11 cellular contexts compared by ENCODE assay signal in genomic region chr20:17646901-17647301, GRCh38. TPM values are rescaled to one million over a fixed set of nuclear protein-coding genes. Genes with fewer than 3 reads are reported as not detected.
DNase-seq lines count a peak whose midpoint lies in the region; ATAC-seq and TF ChIP-seq lines count a peak whose summit lies in the region.
"Had no signal": no experiment of that assay in that cellular context is flagged by ENCODE, and none has a peak within 500 bp of the region (broad histone marks: within the 10 kb centered on the region; RNA-seq: fewer than 3 reads in every experiment).

No MANE protein-coding gene starts in this region.

- no peak overlapping the region for H3K27ac ChIP-seq in lower lobe of right lung
- H3K27ac ChIP-seq: SK-N-MC had no signal

- peaks cover 15% of the 10 kb centered on the region for H3K36me3 ChIP-seq in lower lobe of right lung
- H3K36me3 ChIP-seq: HAP-1 had no signal

- H3K9me3 ChIP-seq in lower lobe of right lung, result no peaks in the 10 kb centered on the region
- H3K9me3 ChIP-seq: HAP-1 had no signal

- no peak overlapping the region for H3K4me3 ChIP-seq in lower lobe of right lung
- H3K4me3 ChIP-seq: HAP-1, SK-N-MC had no signal

- TF ChIP-seq CTCF in lower lobe of right lung (IDR thresholded peaks at IDR 0.05), result no peak

- ATAC-seq in Right ventricle myocardium superior (ENCODE audit: poor library complexity) (peak; percentile 1), lower lobe of right lung (no peak), HG03354 (IDR thresholded peaks at IDR 0.05; ENCODE audit: poor library complexity, severe bottlenecking, unreplicated experiment) (no peak), GM21717 (IDR thresholded peaks at IDR 0.05; ENCODE audit: unreplicated experiment) (no peak)

- H3K4me1 ChIP-seq in lower lobe of right lung, result peaks cover 65% of the 10 kb centered on the region

- intact Hi-C loops in Right ventricle myocardium superior (cut with DNase I) (no loop called here), cardiac septum (cut with DNase I) (no loop called here), lower lobe of right lung (cut with DNase I) (no loop called here)

- DNase-seq in Right ventricle myocardium superior (no peak), cardiac septum (ENCODE audit: low spot score) (no peak), SHP77 (lab: John Stamatoyannopoulos, UW) (peak; percentile 94 to 95), lower lobe of right lung (peak; percentile 35), 8988T (no peak)
- DNase-seq in NK-92 treated with Interleukin-12 subunit alpha and Interleukin-12 subunit beta, amount 100 ng/mL, for 24 hours (lab: John Stamatoyannopoulos, UW), result no peak
- DNase-seq: anterior cingulate cortex had no signal

- H3K27me3 ChIP-seq in lower lobe of right lung (ENCODE audit: low read depth), result no peaks in the 10 kb centered on the region

RNA-seq across cellular contexts. Expression of gene RRBP1, which starts 35.1 kb away (rescaled TPM):
- total RNA-seq in Right ventricle myocardium superior (32.1 TPM), cardiac septum (46.7 TPM), lower lobe of right lung (138 TPM)

RNA-seq across cellular contexts. Expression of gene BANF2, which starts 52.9 kb away (rescaled TPM):
- total RNA-seq in Right ventricle myocardium superior (not detected), cardiac septum (not detected), lower lobe of right lung (not detected)

Comparison
In these comparisons a context has a peak if more than half of its experiments do, and no peak if none do; other contexts are left out.
1. DNase-seq: peak in SHP77 (2 of 2) and lower lobe of right lung (single experiment); none in Right ventricle myocardium superior (single experiment), cardiac septum (single experiment), NK-92 treated with Interleukin-12 subunit alpha and Interleukin-12 subunit beta, amount 100 ng/mL, for 24 hours (single experiment) and 8988T (single experiment).